9 cellular contexts compared by ENCODE assay signal in the genomic region with DNA sequence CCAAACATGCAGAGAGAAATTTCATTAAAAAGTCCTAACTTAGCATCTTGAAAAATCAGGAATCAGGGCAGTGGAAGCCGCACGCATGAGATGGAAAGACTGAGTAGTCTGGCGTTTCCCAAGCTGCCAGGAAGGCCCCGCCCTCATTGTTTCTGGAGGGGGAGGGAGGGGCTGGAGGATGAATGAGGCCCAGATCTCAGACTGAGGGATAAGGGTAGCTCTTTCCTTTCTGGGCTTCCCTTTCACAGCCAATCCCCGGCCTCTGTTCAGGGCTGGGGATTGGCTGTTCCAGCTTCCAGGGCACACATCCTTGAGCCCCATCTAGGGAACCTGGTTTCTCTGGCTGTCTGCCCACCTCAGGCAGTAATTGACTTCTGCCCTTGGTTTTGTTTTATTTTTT. TPM values are rescaled to one million over a fixed set of nuclear protein-coding genes. Genes with fewer than 3 reads are reported as not detected.
A peak's percentile ranks its signal among the peaks of the same experiment; 100 is the strongest.
DNase-seq lines count a peak whose midpoint lies in the region; ATAC-seq and TF ChIP-seq lines count a peak whose summit lies in the region.
"Had no signal": no experiment of that assay in that cellular context is flagged by ENCODE, and none has a peak within 500 bp of the region (broad histone marks: within the 10 kb centered on the region; RNA-seq: fewer than 3 reads in every experiment).

No MANE protein-coding gene starts in this region.

- H3K4me3 ChIP-seq in GM23338 (no peak overlapping the region), prostate gland (no peak overlapping the region)

- H3K4me2 ChIP-seq in GM23338, result no peak overlapping the region

- no peak for TF ChIP-seq CTCF in GM23338 (conservative IDR thresholded peaks at IDR 0.05; ENCODE audit: low read depth in 2 of 2)
- no peak for TF ChIP-seq CTCF in type B pancreatic cell (conservative IDR thresholded peaks at IDR 0.05)
- no peak for TF ChIP-seq CTCF in prostate gland (IDR thresholded peaks at IDR 0.05)

- 1% methylated on average over 5 of the region's 5 CpGs for WGBS in prostate gland

- no peaks in the 10 kb centered on the region; the same call in 2 of the 3 replicates for H3K9me3 Mint-ChIP-seq in GM23338
- H3K9me3 Mint-ChIP-seq in type B pancreatic cell, result no peaks in the 10 kb centered on the region
- H3K9me3 Mint-ChIP-seq: dendritic cell treated with granulocyte-macrophage colony-stimulating factor and Interleukin-4, amounts not matched to agents 40 ng/mL and 50 ng/mL, for 4 days had no signal

- peak; percentile 83 for ATAC-seq in GM23338
- ATAC-seq in HG03039 (IDR thresholded peaks at IDR 0.05; ENCODE audit: unreplicated experiment), result no peak
- no peak for ATAC-seq in HG02610 (IDR thresholded peaks at IDR 0.05; ENCODE audit: unreplicated experiment)

- no peak overlapping the region for H2AFZ ChIP-seq in GM23338

- H3K4me3 Mint-ChIP-seq in GM23338, result no peak overlapping the region
- H3K4me3 Mint-ChIP-seq in type B pancreatic cell, result no peak overlapping the region
- H3K4me3 Mint-ChIP-seq: dendritic cell treated with granulocyte-macrophage colony-stimulating factor and Interleukin-4, amounts not matched to agents 40 ng/mL and 50 ng/mL, for 4 days had no signal

- peaks cover 5% of the 10 kb centered on the region for H3K79me2 ChIP-seq in GM23338 (replicated peaks; ENCODE audit: insufficient read depth)

- H3K36me3 ChIP-seq in GM23338 (ENCODE audit: insufficient read depth), result 0 out of 2 replicates have a peak, but pooled peaks cover 4% of the 10 kb centered on the region
- H3K36me3 ChIP-seq in prostate gland, result peaks cover 4 to 13% of the 10 kb centered on the region in 2 donors

- intact Hi-C loops in prostate gland (cut with DNase I), result no loop called here

- H3K27me3 Mint-ChIP-seq in GM23338 (ENCODE audit: insufficient read depth, low read depth, poor library complexity) (peaks cover 20% of the 10 kb centered on the region), type B pancreatic cell (no peaks in the 10 kb centered on the region)

- no peak for TF ChIP-seq POLR2A in prostate gland (IDR thresholded peaks at IDR 0.05)

- H3K27ac Mint-ChIP-seq in GM23338 (no peak overlapping the region), type B pancreatic cell (no peak overlapping the region)
- H3K27ac Mint-ChIP-seq: dendritic cell treated with granulocyte-macrophage colony-stimulating factor and Interleukin-4, amounts not matched to agents 40 ng/mL and 50 ng/mL, for 4 days had no signal

- H3K9me3 ChIP-seq in prostate gland, result no peaks in the 10 kb centered on the region

- H3F3A ChIP-seq in GM23338 (replicated peaks; ENCODE audit: low read depth), result peaks cover 12% of the 10 kb centered on the region; the same call in 1 of the 2 replicates

- peaks cover 15% of the 10 kb centered on the region for H3K4me1 Mint-ChIP-seq in GM23338
- peaks cover 17% of the 10 kb centered on the region for H3K4me1 Mint-ChIP-seq in type B pancreatic cell (ENCODE audit: unreplicated experiment)

- DNase-seq in GM23338 (ENCODE audit: low spot score), result peak; percentile 91
- DNase-seq in OCI-M2 (lab: John Stamatoyannopoulos, UW; ENCODE audit: unreplicated experiment), result peak; percentile 81
- peak; percentile 90 for DNase-seq in fibroblast of gingiva (ENCODE audit: low read depth)
- DNase-seq in non-pigmented ciliary epithelial cell (ENCODE audit: low read depth), result peak; percentile 70
- DNase-seq in type B pancreatic cell (ENCODE audit: extremely low spot score, unreplicated experiment), result no peak
- no peak for DNase-seq in prostate gland (ENCODE audit: low spot score)

- H3K36me3 Mint-ChIP-seq in GM23338 (ENCODE audit: low read depth) (peaks cover 31% of the 10 kb centered on the region), type B pancreatic cell (peaks cover 10% of the 10 kb centered on the region)

- H3K9me2 ChIP-seq in GM23338 (ENCODE audit: insufficient read depth), result no peaks in the 10 kb centered on the region

- H3K4me1 ChIP-seq in GM23338 (ENCODE audit: insufficient read depth), result peaks cover 3% of the 10 kb centered on the region; the same call in 1 of the 2 replicates
- H3K4me1 ChIP-seq in prostate gland (replicated peaks), result no peaks in the 10 kb centered on the region

- H3K27me3 ChIP-seq in GM23338 (ENCODE audit: insufficient read depth) (no peaks in the 10 kb centered on the region), prostate gland (replicated peaks; ENCODE audit: insufficient read depth) (no peaks in the 10 kb centered on the region)

- 0 out of 2 replicates have a peak, but pooled peaks cover 5% of the 10 kb centered on the region for H4K20me1 ChIP-seq in GM23338 (replicated peaks; ENCODE audit: insufficient read depth)

- H3K27ac ChIP-seq in GM23338 (ENCODE audit: low read depth) (0 out of 2 replicates have a peak overlapping the region, but pooled peaks have one; percentile 11), prostate gland (peak overlapping the region in 1 of 2 donors; percentile 19)

TF ChIP-seq in GM23338, 12 proteins besides CTCF, POLR2A, EP300 and RAD21:
- no peak for TF ChIP-seq STAT1 (IDR thresholded peaks at IDR 0.05; ENCODE audit: unreplicated experiment)

RNA-seq across cellular contexts. Expression of a gene that starts 7.3 kb away (rescaled TPM):
- total RNA-seq in GM23338 (2014; rRNA removed; shearing (Covaris generic)), result 104 and 118 TPM in 2 replicates
- 401 and 463 TPM in 2 replicates for polyA plus RNA-seq in GM23338 (2016; fragmentation: Nextera tagmentation; extraction: Ambion mirVana)
- total RNA-seq in type B pancreatic cell (ENCODE audit: low replicate concordance) (89.8 and 101 TPM in 2 replicates), prostate gland (100 to 1,000 TPM; 151 to 193 TPM)

RNA-seq across cellular contexts. Expression of a gene that starts 13.7 kb away (rescaled TPM):
- total RNA-seq in GM23338 (2014; rRNA removed; shearing (Covaris generic)), result 37.9 and 42.3 TPM in 2 replicates
- 5.4 and 6.1 TPM in 2 replicates for polyA plus RNA-seq in GM23338 (2016; fragmentation: Nextera tagmentation; extraction: Ambion mirVana)
- total RNA-seq in type B pancreatic cell (ENCODE audit: low replicate concordance) (15.0 and 15.7 TPM in 2 replicates), prostate gland (10 to 100 TPM in 1 of 2 donors, 1 to 10 TPM in 1; 9.7 to 14.2 TPM)

RNA-seq across cellular contexts. Expression of a gene that starts 17.2 kb away (rescaled TPM):
- total RNA-seq in GM23338 (2014; rRNA removed; shearing (Covaris generic)), result 44.5 and 46.5 TPM in 2 replicates
- 12.3 and 13.5 TPM in 2 replicates for polyA plus RNA-seq in GM23338 (2016; fragmentation: Nextera tagmentation; extraction: Ambion mirVana)
- total RNA-seq in type B pancreatic cell (ENCODE audit: low replicate concordance) (24.0 and 27.7 TPM in 2 replicates), prostate gland (10 to 100 TPM; 62.7 to 64.5 TPM)

Comparison
In these comparisons a context has a peak if more than half of its experiments do, and no peak if none do; other contexts are left out.
1. DNase-seq: peak in GM23338 (single experiment), OCI-M2 (single experiment), fibroblast of gingiva (single experiment) and non-pigmented ciliary epithelial cell (single experiment); none in type B pancreatic cell (single experiment) and prostate gland (single experiment).